In genomic region chr3:50563867-50564266, GRCh38 we compare ENCODE assay signal across 1 cellular context.
TF ChIP-seq lines count a peak whose summit lies in the region.

No MANE protein-coding gene starts in this region.

TF ChIP-seq in HepG2, 621 proteins besides CTCF, POLR2A, EP300 and RAD21:
- TF ChIP-seq RXRA (CRISPR knock-in tag; IDR thresholded peaks at IDR 0.05) (no peak), CCDC6 (CRISPR knock-in tag; IDR thresholded peaks at IDR 0.05) (no peak)
